In the genomic region with DNA sequence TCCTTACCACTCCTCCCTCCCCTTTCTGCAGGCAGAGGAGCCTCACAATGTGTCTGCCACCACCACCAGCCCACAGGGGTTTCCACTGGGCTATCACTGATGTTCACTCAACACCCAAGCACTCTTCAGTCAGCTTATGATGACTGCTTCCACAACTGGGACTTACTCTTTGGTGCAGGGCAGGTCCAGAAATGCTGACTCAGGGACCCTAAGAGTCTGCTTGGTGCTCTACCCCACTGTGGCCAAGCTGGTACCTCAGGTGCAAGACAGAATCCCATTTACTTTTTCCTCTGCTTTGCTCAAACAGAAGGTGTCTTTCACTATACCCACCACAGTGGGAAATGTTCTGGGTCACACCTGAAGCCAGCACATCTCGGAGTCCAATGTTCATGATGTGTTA, we compare ENCODE assay signal across 19 cellular contexts.
"Had no signal": no experiment of that assay in that cellular context is flagged by ENCODE, and none has a peak within 500 bp of the region (broad histone marks: within the 10 kb centered on the region; RNA-seq: fewer than 3 reads in every experiment).

No MANE protein-coding gene starts in this region.

- H3K4me3 ChIP-seq: gastroesophageal sphincter, heart right ventricle, mucosa of descending colon, right atrium auricular region had no signal

- H3K27ac ChIP-seq: gastroesophageal sphincter, heart right ventricle, right atrium auricular region had no signal

- FAIRE-seq: astrocyte, endometrium, small intestine had no signal

- DNase-seq: activated naive CD4-positive, alpha-beta T cell treated with Interleukin-2 at 50 U/mL for 16 hours; activated T-cell treated with anti-CD3 and anti-CD28 coated beads for 4 hours; heart right ventricle; islet precursor cell; mammary epithelial cell; mucosa of descending colon; small intestine; stimulated activated CD4-positive, alpha-beta T cell treated with anti-CD3 and anti-CD28 coated beads, Interleukin-4, amount 100 ng/mL, for 4 hours; stimulated activated CD8-positive, alpha-beta memory T cell treated with anti-CD3 and anti-CD28 coated beads, Interleukin-4, amount 100 ng/mL, for 48 hours; stimulated activated naive CD8-positive, alpha-beta T cell treated with anti-CD3 and anti-CD28 coated beads, Interleukin-15, amount 100 ng/mL, for 72 hours; T-helper 1 cell; T1000 had no signal

- H3K4me3 Mint-ChIP-seq: natural killer cell treated with Interleukin-12 subunit alpha and Interleukin-12 subunit beta and Interleukin-15 and Interleukin-18, amount 100 ng/mL, for 72 hours; stimulated activated naive CD8-positive, alpha-beta T cell treated with anti-CD3 and anti-CD28 coated beads, Interleukin-15, amount 100 ng/mL, for 72 hours had no signal

- H3K27ac Mint-ChIP-seq: stimulated activated naive CD8-positive, alpha-beta T cell treated with anti-CD3 and anti-CD28 coated beads, Interleukin-15, amount 100 ng/mL, for 72 hours had no signal

- ATAC-seq: activated CD4-positive, CD25-positive, alpha-beta regulatory T cell treated with anti-CD3 and anti-CD28 coated beads, Interleukin-2, amount 50 U/mL, for 24 hours; gastroesophageal sphincter; heart right ventricle; left lobe of liver; mucosa of descending colon; natural killer cell treated with Interleukin-12 subunit alpha and Interleukin-12 subunit beta and Interleukin-15 and Interleukin-18, amount 100 ng/mL, for 72 hours; stimulated activated naive CD8-positive, alpha-beta T cell treated with anti-CD3 and anti-CD28 coated beads, Interleukin-15, amount 100 ng/mL, for 72 hours had no signal

- H3K27me3 ChIP-seq: gastroesophageal sphincter, heart right ventricle, right atrium auricular region had no signal

- H3K27me3 Mint-ChIP-seq: natural killer cell treated with Interleukin-12 subunit alpha and Interleukin-12 subunit beta and Interleukin-15 and Interleukin-18, amount 100 ng/mL, for 72 hours; stimulated activated naive CD8-positive, alpha-beta T cell treated with anti-CD3 and anti-CD28 coated beads, Interleukin-15, amount 100 ng/mL, for 72 hours had no signal

- H3K4me1 ChIP-seq: gastroesophageal sphincter, heart right ventricle, right atrium auricular region had no signal
